In the genomic region with DNA sequence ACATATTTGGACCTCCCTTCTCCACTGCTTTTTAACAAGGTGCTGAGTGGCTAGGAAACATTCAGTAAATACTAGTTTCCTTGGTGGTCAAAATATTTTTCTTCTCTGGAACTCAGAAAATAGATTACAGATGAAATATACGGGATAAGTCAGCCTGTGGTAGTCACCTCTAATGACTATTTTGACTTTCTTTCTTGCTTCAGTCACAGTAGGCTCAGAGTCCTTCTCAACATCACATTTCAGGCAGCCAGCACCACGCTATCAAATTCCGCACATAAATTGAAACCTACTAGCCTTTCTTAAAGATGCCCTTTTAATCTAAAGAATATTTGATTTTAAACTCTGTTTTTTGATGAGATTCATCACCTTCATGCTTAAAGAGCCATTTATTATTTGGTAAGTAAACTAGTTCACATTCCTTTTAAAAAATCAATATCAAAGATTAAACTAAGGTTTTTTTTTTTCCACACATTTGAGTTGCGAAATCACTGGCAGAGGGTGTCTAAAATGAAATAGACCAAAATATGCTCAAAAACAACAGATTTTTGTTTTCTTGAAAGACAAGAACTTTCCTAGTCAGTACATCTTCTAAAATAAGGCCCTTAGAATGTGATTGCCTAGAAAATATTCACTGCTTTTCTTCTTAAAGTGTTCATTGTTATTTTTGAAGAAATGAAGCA, we compare ENCODE assay signal across 26 cellular contexts.
"Had no signal": no experiment of that assay in that cellular context is flagged by ENCODE, and none has a peak within 500 bp of the region (broad histone marks: within the 10 kb centered on the region; RNA-seq: fewer than 3 reads in every experiment).

No MANE protein-coding gene starts in this region.

- FAIRE-seq: keratinocyte, urothelium cell line had no signal

- H3K27ac Mint-ChIP-seq: dendritic cell treated with granulocyte-macrophage colony-stimulating factor and Interleukin-4, amounts not matched to agents 40 ng/mL and 50 ng/mL, for 4 days; endodermal cell; memory B cell; natural killer cell; progenitor cell of endocrine pancreas; stimulated activated memory B cell treated with anti-CD40 and anti-IgM and Interleukin-4, amounts not matched to agents 10 μg/mL and 1 μg/mL and 100 μg/mL, for 72 hours had no signal

- H3K27ac ChIP-seq: colonic mucosa, epithelial cell of prostate, gastroesophageal sphincter, heart right ventricle, parathyroid adenoma, sigmoid colon, spleen, thoracic aorta, upper lobe of left lung had no signal

- ATAC-seq: esophagus mucosa; gastroesophageal sphincter; heart right ventricle; natural killer cell; stimulated activated memory B cell treated with anti-CD40 and anti-IgM and Interleukin-4, amounts not matched to agents 10 μg/mL and 1 μg/mL and 100 μg/mL, for 72 hours; stimulated activated naive CD8-positive, alpha-beta T cell treated with anti-CD3 and anti-CD28 coated beads, Interleukin-15, Interleukin-2, amounts not matched to agents 100 U/mL and 50 U/mL, for 24 hours had no signal

- H3K27me3 ChIP-seq: colonic mucosa, gastroesophageal sphincter, heart right ventricle, sigmoid colon, spleen, tibial nerve, upper lobe of left lung had no signal

- H3K4me3 ChIP-seq: colonic mucosa, gastroesophageal sphincter, heart right ventricle, lung, sigmoid colon, spleen, thoracic aorta, tibial nerve, upper lobe of left lung had no signal

- H3K9me3 Mint-ChIP-seq: endodermal cell had no signal

- H3K9ac ChIP-seq: parathyroid adenoma had no signal

- H3K27me3 Mint-ChIP-seq: dendritic cell treated with granulocyte-macrophage colony-stimulating factor and Interleukin-4, amounts not matched to agents 40 ng/mL and 50 ng/mL, for 4 days; memory B cell; stimulated activated memory B cell treated with anti-CD40 and anti-IgM and Interleukin-4, amounts not matched to agents 10 μg/mL and 1 μg/mL and 100 μg/mL, for 72 hours had no signal

- H3K4me3 Mint-ChIP-seq: dendritic cell treated with granulocyte-macrophage colony-stimulating factor and Interleukin-4, amounts not matched to agents 40 ng/mL and 50 ng/mL, for 4 days; endodermal cell; memory B cell; natural killer cell; stimulated activated memory B cell treated with anti-CD40 and anti-IgM and Interleukin-4, amounts not matched to agents 10 μg/mL and 1 μg/mL and 100 μg/mL, for 72 hours had no signal

- H3K36me3 ChIP-seq: colonic mucosa, gastroesophageal sphincter, heart right ventricle, sigmoid colon, spleen, thoracic aorta, tibial nerve, upper lobe of left lung had no signal

- H3K4me1 ChIP-seq: colonic mucosa, gastroesophageal sphincter, heart right ventricle, parathyroid adenoma, sigmoid colon, spleen, upper lobe of left lung had no signal

- DNase-seq: colonic mucosa; effector CD8-positive, alpha-beta T cell; endodermal cell; foreskin fibroblast; heart right ventricle; hippocampal formation; natural killer cell; occipital lobe; sigmoid colon; spleen; stimulated activated CD4-positive, alpha-beta T cell treated with anti-CD3 and anti-CD28 coated beads, Interleukin-4, amount 100 ng/mL, for 4 hours; stimulated activated naive CD8-positive, alpha-beta T cell treated with anti-CD3 and anti-CD28 coated beads, Interleukin-15, Interleukin-2, amounts not matched to agents 100 U/mL and 50 U/mL, for 24 hours; upper lobe of left lung had no signal

- H3K4me1 Mint-ChIP-seq: endodermal cell; memory B cell; natural killer cell; stimulated activated memory B cell treated with anti-CD40 and anti-IgM and Interleukin-4, amounts not matched to agents 10 μg/mL and 1 μg/mL and 100 μg/mL, for 72 hours had no signal

- H3K9me3 ChIP-seq: colonic mucosa, gastroesophageal sphincter, heart right ventricle, sigmoid colon, thoracic aorta, tibial nerve, upper lobe of left lung had no signal

- H3K36me3 Mint-ChIP-seq: memory B cell; natural killer cell; stimulated activated memory B cell treated with anti-CD40 and anti-IgM and Interleukin-4, amounts not matched to agents 10 μg/mL and 1 μg/mL and 100 μg/mL, for 72 hours had no signal
